32 cellular contexts compared by ENCODE assay signal in the genomic region with DNA sequence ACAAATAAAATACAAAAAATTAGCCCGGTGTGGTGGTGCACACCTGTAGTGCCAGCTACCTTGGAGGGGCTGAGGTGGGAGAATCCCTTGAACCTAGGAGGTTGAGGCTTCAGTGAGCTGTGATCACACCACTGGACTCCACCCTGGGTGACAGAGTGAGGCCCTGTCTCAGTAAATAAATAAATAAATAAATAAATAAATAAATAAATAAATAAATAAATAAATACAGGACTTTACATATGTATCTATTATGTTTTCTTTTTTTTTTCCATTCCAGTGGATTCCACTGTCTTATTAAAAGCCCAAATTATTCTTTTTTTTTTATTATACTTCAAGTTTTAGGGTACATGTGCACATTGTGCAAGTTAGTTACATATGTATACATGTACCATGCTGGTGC.
"Had no signal": no experiment of that assay in that cellular context is flagged by ENCODE, and none has a peak within 500 bp of the region (broad histone marks: within the 10 kb centered on the region; RNA-seq: fewer than 3 reads in every experiment).

No MANE protein-coding gene starts in this region.

- H3K36me3 ChIP-seq: MG63 had no signal

- DNase-seq: Karpas-422, Kasumi-1, MG63, MM.1S, MV-4-11, NCI-H1048, NCI-H1092, NCI-H1092 treated with DMSO at 0.1 percent for 48 hours, NCI-H1105, NCI-H1105 treated with DMSO at 0.1 percent for 48 hours, NCI-H1417, NCI-H1417 treated with DMSO at 0.1 percent for 48 hours, NCI-H1436, NCI-H1436 treated with DMSO at 0.1 percent for 48 hours, NCI-H146, NCI-H1694, NCI-H1694 treated with DMSO at 0.1 percent for 48 hours, NCI-H187, NCI-H187 treated with DMSO at 0.1 percent for 48 hours, NCI-H1930, NCI-H2029, NCI-H2029 treated with DMSO at 0.1 percent for 48 hours, NCI-H2081, NCI-H2081 treated with DMSO at 0.1 percent for 48 hours, NCI-H2107, NCI-H2171, NCI-H2171 treated with DMSO at 0.1 percent for 48 hours, NCI-H2227 treated with DMSO at 0.1 percent for 48 hours, NCI-H226, NCI-H345, NCI-H446, NCI-H446 treated with DMSO at 0.1 percent for 48 hours had no signal

- H3K4me3 ChIP-seq: MG63 had no signal

- H3K9me3 ChIP-seq: MG63 had no signal
